ENCODE assay signal across 1 cellular context in genomic region chr7:116501425-116502167, GRCh38.
A peak's percentile ranks its signal among the peaks of the same experiment; 100 is the strongest.
TF ChIP-seq lines count a peak whose summit lies in the region.

No MANE protein-coding gene starts in this region.

TF ChIP-seq in K562, 482 proteins besides CTCF, POLR2A, EP300 and RAD21 (continued from another document):
- TF ChIP-seq USF2 (CRISPR knock-in tag; IDR thresholded peaks at IDR 0.05) (no peak), ILF3 (IDR thresholded peaks at IDR 0.05; ENCODE audit: borderline replicate concordance) (0 out of 2 replicates have a peak, but pooled peaks have one; percentile 21), ATF7 (IDR thresholded peaks at IDR 0.05) (peak; percentile 61), ELF2 (CRISPR knock-in tag; IDR thresholded peaks at IDR 0.05) (peak; percentile 57; the same call in 1 of the 2 replicates), CBX2 (IDR thresholded peaks at IDR 0.05; ENCODE audit: insufficient read depth, low read length, poor library complexity, severe bottlenecking) (no peak), NCOR1 (IDR thresholded peaks at IDR 0.05) (peak; percentile 84), MIER1 (IDR thresholded peaks at IDR 0.05; ENCODE audit: low read depth) (no peak), PRMT5 (CRISPR knock-in tag; IDR thresholded peaks at IDR 0.05) (no peak), EP400 (IDR thresholded peaks at IDR 0.05) (peak; percentile 60), ZNF707 (CRISPR knock-in tag; conservative IDR thresholded peaks at IDR 0.05) (no peak), BRD4 (IDR thresholded peaks at IDR 0.05) (peak; percentile 3; the same call in 1 of the 2 replicates), GTF2E2 (tag; IDR thresholded peaks at IDR 0.05) (peak; percentile 29; the same call in 1 of the 2 replicates), TAF1 (IDR thresholded peaks at IDR 0.05; ENCODE audit: control insufficient read depth, extremely low read depth, insufficient read depth, low read length, severe bottlenecking) (peak; percentile 58), IFI16 (CRISPR knock-in tag; IDR thresholded peaks at IDR 0.05) (no peak), HDAC1 (IDR thresholded peaks at IDR 0.05) (peak in 1 of 2 experiments; percentile 76; a peak in 2 of 4 replicates), CBFA2T2 (conservative IDR thresholded peaks at IDR 0.05) (peak; percentile 81), KLF13 (tag; IDR thresholded peaks at IDR 0.05; ENCODE audit: borderline replicate concordance, low read depth) (no peak), ESRRA (IDR thresholded peaks at IDR 0.05; ENCODE audit: borderline replicate concordance, low read depth) (peak; percentile 56), FUS (optimal IDR thresholded peaks at IDR 0.05; ENCODE audit: low read depth, low read length) (no peak), POLR3G (IDR thresholded peaks at IDR 0.05; ENCODE audit: extremely low read depth, insufficient read length, insufficient replicate concordance) (no peak), KDM2B (CRISPR knock-in tag; IDR thresholded peaks at IDR 0.05) (no peak), ELK3 (CRISPR knock-in tag; IDR thresholded peaks at IDR 0.05) (no peak)
- TF ChIP-seq, protein P1, sequence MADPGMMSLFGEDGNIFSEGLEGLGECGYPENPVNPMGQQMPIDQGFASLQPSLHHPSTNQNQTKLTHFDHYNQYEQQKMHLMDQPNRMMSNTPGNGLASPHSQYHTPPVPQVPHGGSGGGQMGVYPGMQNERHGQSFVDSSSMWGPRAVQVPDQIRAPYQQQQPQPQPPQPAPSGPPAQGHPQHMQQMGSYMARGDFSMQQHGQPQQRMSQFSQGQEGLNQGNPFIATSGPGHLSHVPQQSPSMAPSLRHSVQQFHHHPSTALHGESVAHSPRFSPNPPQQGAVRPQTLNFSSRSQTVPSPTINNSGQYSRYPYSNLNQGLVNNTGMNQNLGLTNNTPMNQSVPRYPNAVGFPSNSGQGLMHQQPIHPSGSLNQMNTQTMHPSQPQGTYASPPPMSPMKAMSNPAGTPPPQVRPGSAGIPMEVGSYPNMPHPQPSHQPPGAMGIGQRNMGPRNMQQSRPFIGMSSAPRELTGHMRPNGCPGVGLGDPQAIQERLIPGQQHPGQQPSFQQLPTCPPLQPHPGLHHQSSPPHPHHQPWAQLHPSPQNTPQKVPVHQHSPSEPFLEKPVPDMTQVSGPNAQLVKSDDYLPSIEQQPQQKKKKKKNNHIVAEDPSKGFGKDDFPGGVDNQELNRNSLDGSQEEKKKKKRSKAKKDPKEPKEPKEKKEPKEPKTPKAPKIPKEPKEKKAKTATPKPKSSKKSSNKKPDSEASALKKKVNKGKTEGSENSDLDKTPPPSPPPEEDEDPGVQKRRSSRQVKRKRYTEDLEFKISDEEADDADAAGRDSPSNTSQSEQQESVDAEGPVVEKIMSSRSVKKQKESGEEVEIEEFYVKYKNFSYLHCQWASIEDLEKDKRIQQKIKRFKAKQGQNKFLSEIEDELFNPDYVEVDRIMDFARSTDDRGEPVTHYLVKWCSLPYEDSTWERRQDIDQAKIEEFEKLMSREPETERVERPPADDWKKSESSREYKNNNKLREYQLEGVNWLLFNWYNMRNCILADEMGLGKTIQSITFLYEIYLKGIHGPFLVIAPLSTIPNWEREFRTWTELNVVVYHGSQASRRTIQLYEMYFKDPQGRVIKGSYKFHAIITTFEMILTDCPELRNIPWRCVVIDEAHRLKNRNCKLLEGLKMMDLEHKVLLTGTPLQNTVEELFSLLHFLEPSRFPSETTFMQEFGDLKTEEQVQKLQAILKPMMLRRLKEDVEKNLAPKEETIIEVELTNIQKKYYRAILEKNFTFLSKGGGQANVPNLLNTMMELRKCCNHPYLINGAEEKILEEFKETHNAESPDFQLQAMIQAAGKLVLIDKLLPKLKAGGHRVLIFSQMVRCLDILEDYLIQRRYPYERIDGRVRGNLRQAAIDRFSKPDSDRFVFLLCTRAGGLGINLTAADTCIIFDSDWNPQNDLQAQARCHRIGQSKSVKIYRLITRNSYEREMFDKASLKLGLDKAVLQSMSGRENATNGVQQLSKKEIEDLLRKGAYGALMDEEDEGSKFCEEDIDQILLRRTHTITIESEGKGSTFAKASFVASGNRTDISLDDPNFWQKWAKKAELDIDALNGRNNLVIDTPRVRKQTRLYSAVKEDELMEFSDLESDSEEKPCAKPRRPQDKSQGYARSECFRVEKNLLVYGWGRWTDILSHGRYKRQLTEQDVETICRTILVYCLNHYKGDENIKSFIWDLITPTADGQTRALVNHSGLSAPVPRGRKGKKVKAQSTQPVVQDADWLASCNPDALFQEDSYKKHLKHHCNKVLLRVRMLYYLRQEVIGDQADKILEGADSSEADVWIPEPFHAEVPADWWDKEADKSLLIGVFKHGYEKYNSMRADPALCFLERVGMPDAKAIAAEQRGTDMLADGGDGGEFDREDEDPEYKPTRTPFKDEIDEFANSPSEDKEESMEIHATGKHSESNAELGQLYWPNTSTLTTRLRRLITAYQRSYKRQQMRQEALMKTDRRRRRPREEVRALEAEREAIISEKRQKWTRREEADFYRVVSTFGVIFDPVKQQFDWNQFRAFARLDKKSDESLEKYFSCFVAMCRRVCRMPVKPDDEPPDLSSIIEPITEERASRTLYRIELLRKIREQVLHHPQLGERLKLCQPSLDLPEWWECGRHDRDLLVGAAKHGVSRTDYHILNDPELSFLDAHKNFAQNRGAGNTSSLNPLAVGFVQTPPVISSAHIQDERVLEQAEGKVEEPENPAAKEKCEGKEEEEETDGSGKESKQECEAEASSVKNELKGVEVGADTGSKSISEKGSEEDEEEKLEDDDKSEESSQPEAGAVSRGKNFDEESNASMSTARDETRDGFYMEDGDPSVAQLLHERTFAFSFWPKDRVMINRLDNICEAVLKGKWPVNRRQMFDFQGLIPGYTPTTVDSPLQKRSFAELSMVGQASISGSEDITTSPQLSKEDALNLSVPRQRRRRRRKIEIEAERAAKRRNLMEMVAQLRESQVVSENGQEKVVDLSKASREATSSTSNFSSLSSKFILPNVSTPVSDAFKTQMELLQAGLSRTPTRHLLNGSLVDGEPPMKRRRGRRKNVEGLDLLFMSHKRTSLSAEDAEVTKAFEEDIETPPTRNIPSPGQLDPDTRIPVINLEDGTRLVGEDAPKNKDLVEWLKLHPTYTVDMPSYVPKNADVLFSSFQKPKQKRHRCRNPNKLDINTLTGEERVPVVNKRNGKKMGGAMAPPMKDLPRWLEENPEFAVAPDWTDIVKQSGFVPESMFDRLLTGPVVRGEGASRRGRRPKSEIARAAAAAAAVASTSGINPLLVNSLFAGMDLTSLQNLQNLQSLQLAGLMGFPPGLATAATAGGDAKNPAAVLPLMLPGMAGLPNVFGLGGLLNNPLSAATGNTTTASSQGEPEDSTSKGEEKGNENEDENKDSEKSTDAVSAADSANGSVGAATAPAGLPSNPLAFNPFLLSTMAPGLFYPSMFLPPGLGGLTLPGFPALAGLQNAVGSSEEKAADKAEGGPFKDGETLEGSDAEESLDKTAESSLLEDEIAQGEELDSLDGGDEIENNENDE (IDR thresholded peaks at IDR 0.05; ENCODE audit: low read depth, low read length), result no peak
- TF ChIP-seq, protein P2, sequence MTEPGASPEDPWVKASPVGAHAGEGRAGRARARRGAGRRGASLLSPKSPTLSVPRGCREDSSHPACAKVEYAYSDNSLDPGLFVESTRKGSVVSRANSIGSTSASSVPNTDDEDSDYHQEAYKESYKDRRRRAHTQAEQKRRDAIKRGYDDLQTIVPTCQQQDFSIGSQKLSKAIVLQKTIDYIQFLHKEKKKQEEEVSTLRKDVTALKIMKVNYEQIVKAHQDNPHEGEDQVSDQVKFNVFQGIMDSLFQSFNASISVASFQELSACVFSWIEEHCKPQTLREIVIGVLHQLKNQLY (CRISPR knock-in tag; conservative IDR thresholded peaks at IDR 0.05), result no peak
